ENCODE assay signal across 8 cellular contexts in the genomic region with DNA sequence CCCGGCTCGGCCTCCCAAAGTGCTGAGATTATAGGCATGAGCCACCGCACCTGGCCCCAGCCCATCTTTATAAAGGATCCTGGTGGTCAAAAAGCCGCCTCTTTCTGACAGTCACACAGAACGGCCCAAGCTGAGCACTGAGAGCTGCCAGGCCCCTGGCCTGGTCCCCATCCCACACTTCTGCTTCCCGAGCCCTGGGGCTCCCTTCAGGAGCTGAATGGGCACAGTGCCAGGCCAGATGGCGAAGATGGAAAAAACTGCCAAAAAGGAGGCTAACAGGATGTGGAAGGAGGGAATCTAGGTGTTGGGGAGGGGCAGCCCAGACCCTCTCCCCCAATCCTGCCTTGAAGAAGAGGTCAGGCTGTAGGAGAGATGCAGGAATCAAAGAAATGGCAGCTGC. TPM values are rescaled to one million over a fixed set of nuclear protein-coding genes. Genes with fewer than 3 reads are reported as not detected.
DNase-seq lines count a peak whose midpoint lies in the region; ATAC-seq and TF ChIP-seq lines count a peak whose summit lies in the region.

No MANE protein-coding gene starts in this region.

- CTCF ChIA-PET in activated CD4-positive, alpha-beta T cell treated with anti-CD3 and anti-CD28 coated beads for 36 hours (lab: Charles Lee), result interaction anchor here (1.0 to 4.2 kb wide), 5 partner anchors 11 to 77 kb away, joined by 3 to 41 read pairs (median 3); no protein-coding TSS in a partner anchor

- H3K4me3 Mint-ChIP-seq in activated CD4-positive, alpha-beta T cell treated with anti-CD3 and anti-CD28 coated beads for 36 hours, result peak overlapping the region; percentile 71
- no peak overlapping the region for H3K4me3 Mint-ChIP-seq in nephron

- peaks cover 61% of the 10 kb centered on the region for H3K4me1 Mint-ChIP-seq in activated CD4-positive, alpha-beta T cell treated with anti-CD3 and anti-CD28 coated beads for 36 hours
- H3K4me1 Mint-ChIP-seq in nephron, result peaks cover 32% of the 10 kb centered on the region

- intact Hi-C loops in activated CD4-positive, alpha-beta T cell treated with anti-CD3 and anti-CD28 coated beads for 36 hours (cut with DNase I, micrococcal nuclease), result loop anchor here in 1 of 2 experiments (2.0 kb wide), 1 partner anchor 14 kb away; no protein-coding TSS in a partner anchor

- H3K9me3 Mint-ChIP-seq in activated CD4-positive, alpha-beta T cell treated with anti-CD3 and anti-CD28 coated beads for 36 hours (ENCODE audit: low read depth), result no peaks in the 10 kb centered on the region
- no peaks in the 10 kb centered on the region for H3K9me3 Mint-ChIP-seq in nephron

- H3K27ac ChIP-seq in caudate nucleus (ENCODE audit: low read depth, low read length), result peak overlapping the region; percentile 67

- no peak for TF ChIP-seq CTCF in nephron (IDR thresholded peaks at IDR 0.05; ENCODE audit: unreplicated experiment in 3 of 3)

- no peak for DNase-seq in activated CD4-positive, alpha-beta T cell treated with anti-CD3 and anti-CD28 coated beads for 36 hours
- no peak for DNase-seq in activated CD4-positive, alpha-beta T cell treated with anti-CD3 and anti-CD28 coated beads, Interleukin-2, amount 50 U/mL, for 48 hours
- DNase-seq in NCI-H524 treated with DMSO at 0.1 percent for 48 hours (lab: John Stamatoyannopoulos, UW) (peak; percentile 48), caudate nucleus (lab: John Stamatoyannopoulos, UW) (peak in 1 of 61 donors; percentile 54), NOMO-1 (lab: John Stamatoyannopoulos, UW; ENCODE audit: unreplicated experiment in 2 of 2) (no peak), iPS-NIHi11 (ENCODE audit: low spot score) (no peak), glomerular visceral epithelial cell (ENCODE audit: extremely low spot score) (no peak)

- POLR2A ChIA-PET in activated CD4-positive, alpha-beta T cell treated with anti-CD3 and anti-CD28 coated beads for 36 hours (lab: Charles Lee), result interaction anchor here (0.6 kb wide), 1 partner anchor 59 kb away, joined by 5 read pairs; the partner anchor contains the start of gene ZNF384

- peak overlapping the region; percentile 99 for H3K27ac Mint-ChIP-seq in activated CD4-positive, alpha-beta T cell treated with anti-CD3 and anti-CD28 coated beads for 36 hours
- peak overlapping the region; percentile 92 to 97 (median 97) for H3K27ac Mint-ChIP-seq in nephron

- no peak for ATAC-seq in activated CD4-positive, alpha-beta T cell treated with anti-CD3 and anti-CD28 coated beads for 36 hours

- no peaks in the 10 kb centered on the region for H3K27me3 Mint-ChIP-seq in activated CD4-positive, alpha-beta T cell treated with anti-CD3 and anti-CD28 coated beads for 36 hours
- H3K27me3 Mint-ChIP-seq in nephron (ENCODE audit: low read depth), result no peaks in the 10 kb centered on the region

- no peaks in the 10 kb centered on the region for H3K36me3 Mint-ChIP-seq in activated CD4-positive, alpha-beta T cell treated with anti-CD3 and anti-CD28 coated beads for 36 hours (ENCODE audit: low read depth)
- no peaks in the 10 kb centered on the region for H3K36me3 Mint-ChIP-seq in nephron (ENCODE audit: low read depth)

RNA-seq across cellular contexts. Expression of gene LPAR5, which starts 5.1 kb away (rescaled TPM):
- total RNA-seq in activated CD4-positive, alpha-beta T cell treated with anti-CD3 and anti-CD28 coated beads for 36 hours, result 1 to 10 TPM; 3.5 TPM

RNA-seq across cellular contexts. Expression of gene ACRBP, which starts 16.5 kb away (rescaled TPM):
- 1 to 10 TPM; 1.7 to 3.3 TPM for total RNA-seq in activated CD4-positive, alpha-beta T cell treated with anti-CD3 and anti-CD28 coated beads for 36 hours

RNA-seq across cellular contexts. Expression of gene CHD4, which starts 23.5 kb away (rescaled TPM):
- 100 to 1,000 TPM; 279 to 322 TPM for total RNA-seq in activated CD4-positive, alpha-beta T cell treated with anti-CD3 and anti-CD28 coated beads for 36 hours

RNA-seq across cellular contexts. Expression of gene ING4, which starts 32.2 kb away (rescaled TPM):
- total RNA-seq in activated CD4-positive, alpha-beta T cell treated with anti-CD3 and anti-CD28 coated beads for 36 hours, result 10 to 100 TPM; 14.9 to 17.6 TPM

RNA-seq across cellular contexts. Expression of gene ZNF384, which starts 58.5 kb away (rescaled TPM):
- 10 to 100 TPM; 61.4 to 79.0 TPM for total RNA-seq in activated CD4-positive, alpha-beta T cell treated with anti-CD3 and anti-CD28 coated beads for 36 hours
